In genomic region chr2:185385157-185385556, GRCh38 we compare ENCODE assay signal across 16 cellular contexts.
DNase-seq lines count a peak whose midpoint lies in the region; FAIRE-seq and TF ChIP-seq lines count a peak whose summit lies in the region.
"Had no signal": no experiment of that assay in that cellular context is flagged by ENCODE, and none has a peak within 500 bp of the region (broad histone marks: within the 10 kb centered on the region; RNA-seq: fewer than 3 reads in every experiment).

No MANE protein-coding gene starts in this region.

- TF ChIP-seq CTCF in kidney (IDR thresholded peaks at IDR 0.05; ENCODE audit: borderline replicate concordance, extremely low read depth, insufficient read depth): no peak

- DNase-seq in DMS53 treated with DMSO at 0.1 percent for 48 hours (lab: John Stamatoyannopoulos, UW; ENCODE audit: unreplicated experiment) (peak; percentile 25), amniotic epithelial cell (ENCODE audit: low read depth) (peak; percentile 82), kidney (no peak), renal cortical epithelial cell (ENCODE audit: low read depth) (peak; percentile 94), iPS-NIHi11 (ENCODE audit: low spot score) (no peak), DMS79 (lab: John Stamatoyannopoulos, UW) (no peak), posterior cingulate gyrus (no peak)
- DNase-seq: Caco-2, DMS79 treated with DMSO at 0.1 percent for 48 hours, H9, MM.1S, NCI-H1092 treated with DMSO at 0.1 percent for 48 hours, NCI-H2081 treated with DMSO at 0.1 percent for 48 hours, NCI-H2227 treated with DMSO at 0.1 percent for 48 hours, NCI-H524 treated with DMSO at 0.1 percent for 48 hours, SIG-M5 had no signal

- H3K27ac ChIP-seq in kidney (ENCODE audit: low read depth in 2 of 2, low read length in 2 of 2): no peak overlapping the region

- no peaks in the 10 kb centered on the region for H3K36me3 ChIP-seq in kidney (ENCODE audit: control insufficient read depth in 1 of 2, insufficient read depth in 2 of 2, low read length in 2 of 2)

- peak overlapping the region; percentile 7 to 8 for H3K4me3 ChIP-seq in kidney (ENCODE audit: low read length in 2 of 2)

- H3K9ac ChIP-seq in kidney (ENCODE audit: low read length in 2 of 2): no peak overlapping the region

- H3K4me1 ChIP-seq in kidney (ENCODE audit: control insufficient read depth in 1 of 2, insufficient read depth in 1 of 2, low read depth in 1 of 2, low read length in 2 of 2): peaks cover 0 to 3% of the 10 kb centered on the region in 2 donors

- H3K9me3 ChIP-seq in kidney (ENCODE audit: control insufficient read depth in 1 of 2, low read length in 2 of 2): no peaks in the 10 kb centered on the region
- H3K9me3 ChIP-seq: Caco-2 had no signal

- intact Hi-C loops in kidney (cut with DNase I): no loop called here
- intact Hi-C loops in posterior cingulate gyrus (cut with DNase I): no loop called here

- FAIRE-seq in kidney (lab: Jason Lieb, UNC): peak; percentile 71

Comparison
In these comparisons a context has a peak if more than half of its experiments do, and no peak if none do; other contexts are left out.
1. DNase-seq: peak in DMS53 treated with DMSO at 0.1 percent for 48 hours (single experiment), amniotic epithelial cell (single experiment) and renal cortical epithelial cell (single experiment); none in kidney (single experiment), iPS-NIHi11 (single experiment), DMS79 (single experiment) and posterior cingulate gyrus (0 of 10).